ENCODE assay signal across 18 cellular contexts in the genomic region with DNA sequence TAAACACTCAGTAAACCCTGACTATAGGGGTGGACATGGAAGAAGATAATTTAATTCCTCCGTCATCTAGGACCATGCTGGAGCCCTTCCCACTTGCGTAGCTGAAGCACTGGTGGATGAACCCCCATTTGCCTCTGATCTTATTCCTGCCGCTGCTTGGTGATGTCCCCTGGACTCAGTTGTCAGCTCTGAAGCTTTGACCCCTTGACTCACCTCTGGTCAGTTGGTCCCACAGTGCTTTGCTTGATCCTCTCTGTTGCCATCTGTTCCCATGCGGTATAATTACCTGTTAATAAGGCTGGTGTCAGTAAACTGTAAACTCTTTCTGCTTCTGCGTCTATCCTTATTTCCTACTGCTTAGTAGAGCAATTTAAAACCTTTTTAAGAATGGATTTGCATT.
DNase-seq lines count a peak whose midpoint lies in the region; ATAC-seq lines count a peak whose summit lies in the region.
"Had no signal": no experiment of that assay in that cellular context is flagged by ENCODE, and none has a peak within 500 bp of the region (broad histone marks: within the 10 kb centered on the region; RNA-seq: fewer than 3 reads in every experiment).

No MANE protein-coding gene starts in this region.

- no peaks in the 10 kb centered on the region for H3K27me3 ChIP-seq in naive thymus-derived CD4-positive, alpha-beta T cell (ENCODE audit: control insufficient read depth in 2 of 2, insufficient read depth in 2 of 2, low read length in 2 of 2)
- H3K27me3 ChIP-seq: ascending aorta, Peyer's patch had no signal

- no peaks in the 10 kb centered on the region for H3K27me3 Mint-ChIP-seq in activated CD4-positive, alpha-beta T cell treated with anti-CD3 and anti-CD28 coated beads for 36 hours
- H3K27me3 Mint-ChIP-seq in activated CD4-positive, alpha-beta T cell treated with anti-CD3 and anti-CD28 coated beads, Interleukin-2, amount 10 ng/mL, durations not matched to agents 7 days and 5 days = no peaks in the 10 kb centered on the region
- no peaks in the 10 kb centered on the region for H3K27me3 Mint-ChIP-seq in activated T-helper 1 cell treated with anti-CD3 and anti-CD28 coated beads, Interleukin-12 subunit alpha, Interleukin-12 subunit beta, Interleukin-2, Interleukin-4 antibody, amounts not matched to agents 30 ng/mL and 10 ng/mL and 1 ng/mL, durations not matched to agents 14 hours and 24 hours and 36 hours (ENCODE audit: insufficient read depth)
- no peaks in the 10 kb centered on the region for H3K27me3 Mint-ChIP-seq in naive thymus-derived CD4-positive, alpha-beta T cell
- H3K27me3 Mint-ChIP-seq: type B pancreatic cell had no signal

- no peak overlapping the region for H3K4me3 Mint-ChIP-seq in activated CD4-positive, alpha-beta T cell treated with anti-CD3 and anti-CD28 coated beads for 36 hours
- no peak overlapping the region for H3K4me3 Mint-ChIP-seq in activated CD4-positive, alpha-beta T cell treated with anti-CD3 and anti-CD28 coated beads, Interleukin-2, amount 10 ng/mL, durations not matched to agents 7 days and 5 days
- H3K4me3 Mint-ChIP-seq in activated T-helper 1 cell treated with anti-CD3 and anti-CD28 coated beads, Interleukin-12 subunit alpha, Interleukin-12 subunit beta, Interleukin-2, Interleukin-4 antibody, amounts not matched to agents 30 ng/mL and 10 ng/mL and 1 ng/mL, durations not matched to agents 14 hours and 24 hours and 36 hours = peak overlapping the region; percentile 79
- peak overlapping the region; percentile 48 to 93 (median 77) for H3K4me3 Mint-ChIP-seq in naive thymus-derived CD4-positive, alpha-beta T cell
- H3K4me3 Mint-ChIP-seq: HFFc6, type B pancreatic cell had no signal

- peaks cover 94% of the 10 kb centered on the region for H3K4me1 Mint-ChIP-seq in activated CD4-positive, alpha-beta T cell treated with anti-CD3 and anti-CD28 coated beads for 36 hours
- H3K4me1 Mint-ChIP-seq in activated CD4-positive, alpha-beta T cell treated with anti-CD3 and anti-CD28 coated beads, Interleukin-2, amount 10 ng/mL, durations not matched to agents 7 days and 5 days = peaks cover 94% of the 10 kb centered on the region
- peaks cover 94% of the 10 kb centered on the region for H3K4me1 Mint-ChIP-seq in activated T-helper 1 cell treated with anti-CD3 and anti-CD28 coated beads, Interleukin-12 subunit alpha, Interleukin-12 subunit beta, Interleukin-2, Interleukin-4 antibody, amounts not matched to agents 30 ng/mL and 10 ng/mL and 1 ng/mL, durations not matched to agents 14 hours and 24 hours and 36 hours (ENCODE audit: low read depth)
- H3K4me1 Mint-ChIP-seq in naive thymus-derived CD4-positive, alpha-beta T cell = peaks cover 76 to 99% (median 94%) of the 10 kb centered on the region in 7 donors

- H3K36me3 ChIP-seq in naive thymus-derived CD4-positive, alpha-beta T cell (ENCODE audit: control insufficient read depth in 2 of 3, insufficient read depth in 3 of 3, low read length in 3 of 3) = no peaks in the 10 kb centered on the region
- H3K36me3 ChIP-seq: ascending aorta, Peyer's patch had no signal

- peaks cover 81 to 92% of the 10 kb centered on the region in 2 donors for H3K4me1 ChIP-seq in naive thymus-derived CD4-positive, alpha-beta T cell (ENCODE audit: control insufficient read depth in 2 of 2, insufficient read depth in 2 of 2, low read length in 2 of 2)

- H3K9me3 ChIP-seq in naive thymus-derived CD4-positive, alpha-beta T cell (ENCODE audit: control insufficient read depth in 2 of 3, low read length in 3 of 3) = no peaks in the 10 kb centered on the region
- H3K9me3 ChIP-seq: ascending aorta, Caco-2, Peyer's patch had no signal

- no peak for ATAC-seq in activated CD4-positive, alpha-beta T cell treated with anti-CD3 and anti-CD28 coated beads for 36 hours
- no peak for ATAC-seq in naive thymus-derived CD4-positive, alpha-beta T cell

- CTCF ChIA-PET in activated CD4-positive, alpha-beta T cell treated with anti-CD3 and anti-CD28 coated beads for 36 hours (lab: Charles Lee) = no interaction called here
- CTCF ChIA-PET in activated CD4-positive, alpha-beta T cell treated with anti-CD3 and anti-CD28 coated beads, Interleukin-2, amount 10 ng/mL, durations not matched to agents 7 days and 5 days (lab: Charles Lee) = interaction anchor here (1.0 kb wide), 1 partner anchor 23 kb away, joined by 3 read pairs; no protein-coding TSS in a partner anchor
- CTCF ChIA-PET in naive thymus-derived CD4-positive, alpha-beta T cell (lab: Charles Lee) = interaction anchor here (1.5 kb wide), 1 partner anchor 17 kb away, joined by 3 read pairs; no protein-coding TSS in a partner anchor

- intact Hi-C loops in activated CD4-positive, alpha-beta T cell treated with anti-CD3 and anti-CD28 coated beads for 36 hours (cut with DNase I, micrococcal nuclease) = no loop called here
- intact Hi-C loops in activated T-helper 1 cell treated with anti-CD3 and anti-CD28 coated beads, Interleukin-12 subunit alpha, Interleukin-12 subunit beta, Interleukin-2, Interleukin-4 antibody, amounts not matched to agents 30 ng/mL and 10 ng/mL and 1 ng/mL, durations not matched to agents 14 hours and 24 hours and 36 hours (cut with micrococcal nuclease) = no loop called here
- intact Hi-C loops in naive thymus-derived CD4-positive, alpha-beta T cell (cut with micrococcal nuclease) = loop anchor here in 1 of 2 donors (10.0 kb wide), 1 partner anchor 472 kb away; the partner anchor contains the start of gene RTN4

- H3K36me3 Mint-ChIP-seq in activated CD4-positive, alpha-beta T cell treated with anti-CD3 and anti-CD28 coated beads for 36 hours (ENCODE audit: low read depth) = peaks cover 1% of the 10 kb centered on the region
- peaks cover 45% of the 10 kb centered on the region for H3K36me3 Mint-ChIP-seq in activated CD4-positive, alpha-beta T cell treated with anti-CD3 and anti-CD28 coated beads, Interleukin-2, amount 10 ng/mL, durations not matched to agents 7 days and 5 days (ENCODE audit: low read depth)
- H3K36me3 Mint-ChIP-seq in activated T-helper 1 cell treated with anti-CD3 and anti-CD28 coated beads, Interleukin-12 subunit alpha, Interleukin-12 subunit beta, Interleukin-2, Interleukin-4 antibody, amounts not matched to agents 30 ng/mL and 10 ng/mL and 1 ng/mL, durations not matched to agents 14 hours and 24 hours and 36 hours (ENCODE audit: low read depth) = peaks cover 8% of the 10 kb centered on the region
- peaks cover 0 to 19% (median 0%) of the 10 kb centered on the region in 5 donors for H3K36me3 Mint-ChIP-seq in naive thymus-derived CD4-positive, alpha-beta T cell

- H3K27ac ChIP-seq in naive thymus-derived CD4-positive, alpha-beta T cell (ENCODE audit: low read depth, low read length) = peak overlapping the region; percentile 70
- H3K27ac ChIP-seq: ascending aorta, coronary artery had no signal

- POLR2A ChIA-PET in activated CD4-positive, alpha-beta T cell treated with anti-CD3 and anti-CD28 coated beads for 36 hours (lab: Charles Lee) = no interaction called here
- POLR2A ChIA-PET in activated CD4-positive, alpha-beta T cell treated with anti-CD3 and anti-CD28 coated beads, Interleukin-2, amount 10 ng/mL, durations not matched to agents 7 days and 5 days (lab: Charles Lee) = no interaction called here
- POLR2A ChIA-PET in naive thymus-derived CD4-positive, alpha-beta T cell (lab: Charles Lee) = interaction anchor here (3.5 to 11.3 kb wide), 3 partner anchors 9 to 23 kb away, joined by 12 to 223 read pairs (median 76); no protein-coding TSS in a partner anchor

- H3K4me3 ChIP-seq in GM08714 (ENCODE audit: low read length) = peak overlapping the region; percentile 36; the same call in 1 of the 2 replicates
- no peak overlapping the region for H3K4me3 ChIP-seq in naive thymus-derived CD4-positive, alpha-beta T cell (ENCODE audit: low read length)
- H3K4me3 ChIP-seq: ascending aorta, coronary artery, Peyer's patch had no signal

- DNase-seq in activated CD4-positive, alpha-beta T cell treated with anti-CD3 and anti-CD28 coated beads for 36 hours = no peak
- DNase-seq in activated CD4-positive, alpha-beta T cell treated with anti-CD3 and anti-CD28 coated beads, Interleukin-2, amount 10 ng/mL, durations not matched to agents 7 days and 5 days = no peak
- DNase-seq in activated T-helper 1 cell treated with anti-CD3 and anti-CD28 coated beads, Interleukin-12 subunit alpha, Interleukin-12 subunit beta, Interleukin-2, Interleukin-4 antibody, amounts not matched to agents 30 ng/mL and 10 ng/mL and 1 ng/mL, durations not matched to agents 14 hours and 24 hours and 36 hours (ENCODE audit: low spot score) = no peak
- DNase-seq in naive thymus-derived CD4-positive, alpha-beta T cell = no peak
- no peak for DNase-seq in A172 (ENCODE audit: low spot score)
- no peak for DNase-seq in NCI-H146 treated with DMSO at 0.1 percent for 48 hours (lab: John Stamatoyannopoulos, UW; ENCODE audit: unreplicated experiment)
- DNase-seq in SW480 (ENCODE audit: low spot score) = no peak
- DNase-seq: Caco-2; HFFc6; NCI-H2029; NCI-H510A; Peyer's patch; stimulated activated CD4-positive, alpha-beta T cell treated with anti-CD3 and anti-CD28 coated beads, Interleukin-4, amount 100 ng/mL, for 1 hour; stimulated activated CD8-positive, alpha-beta memory T cell treated with anti-CD3 and anti-CD28 coated beads, Interleukin-4, amount 100 ng/mL, for 48 hours had no signal

- H3K27ac Mint-ChIP-seq in activated CD4-positive, alpha-beta T cell treated with anti-CD3 and anti-CD28 coated beads for 36 hours = peak overlapping the region; percentile 83
- no peak overlapping the region for H3K27ac Mint-ChIP-seq in activated CD4-positive, alpha-beta T cell treated with anti-CD3 and anti-CD28 coated beads, Interleukin-2, amount 10 ng/mL, durations not matched to agents 7 days and 5 days
- H3K27ac Mint-ChIP-seq in activated T-helper 1 cell treated with anti-CD3 and anti-CD28 coated beads, Interleukin-12 subunit alpha, Interleukin-12 subunit beta, Interleukin-2, Interleukin-4 antibody, amounts not matched to agents 30 ng/mL and 10 ng/mL and 1 ng/mL, durations not matched to agents 14 hours and 24 hours and 36 hours = peak overlapping the region; percentile 75
- peak overlapping the region; percentile 83 to 97 (median 94) for H3K27ac Mint-ChIP-seq in naive thymus-derived CD4-positive, alpha-beta T cell
- H3K27ac Mint-ChIP-seq: HFFc6, type B pancreatic cell had no signal

- no peaks in the 10 kb centered on the region for H3K9me3 Mint-ChIP-seq in activated CD4-positive, alpha-beta T cell treated with anti-CD3 and anti-CD28 coated beads for 36 hours (ENCODE audit: low read depth)
- no peaks in the 10 kb centered on the region for H3K9me3 Mint-ChIP-seq in activated CD4-positive, alpha-beta T cell treated with anti-CD3 and anti-CD28 coated beads, Interleukin-2, amount 10 ng/mL, durations not matched to agents 7 days and 5 days
- H3K9me3 Mint-ChIP-seq in activated T-helper 1 cell treated with anti-CD3 and anti-CD28 coated beads, Interleukin-12 subunit alpha, Interleukin-12 subunit beta, Interleukin-2, Interleukin-4 antibody, amounts not matched to agents 30 ng/mL and 10 ng/mL and 1 ng/mL, durations not matched to agents 14 hours and 24 hours and 36 hours = no peaks in the 10 kb centered on the region
- H3K9me3 Mint-ChIP-seq in naive thymus-derived CD4-positive, alpha-beta T cell = no peaks in the 10 kb centered on the region
- H3K9me3 Mint-ChIP-seq: HFFc6, type B pancreatic cell had no signal

Comparison
In these comparisons a context has a peak if more than half of its experiments do, and no peak if none do; other contexts are left out.
1. H3K4me3 Mint-ChIP-seq: peak in activated T-helper 1 cell treated with anti-CD3 and anti-CD28 coated beads, Interleukin-12 subunit alpha, Interleukin-12 subunit beta, Interleukin-2, Interleukin-4 antibody, amounts not matched to agents 30 ng/mL and 10 ng/mL and 1 ng/mL, durations not matched to agents 14 hours and 24 hours and 36 hours (single experiment) and naive thymus-derived CD4-positive, alpha-beta T cell (10 of 10); none in activated CD4-positive, alpha-beta T cell treated with anti-CD3 and anti-CD28 coated beads for 36 hours (single experiment) and activated CD4-positive, alpha-beta T cell treated with anti-CD3 and anti-CD28 coated beads, Interleukin-2, amount 10 ng/mL, durations not matched to agents 7 days and 5 days (single experiment).